8 cellular contexts compared by ENCODE assay signal in genomic region chr2:101696272-101697123, GRCh38. TPM values are rescaled to one million over a fixed set of nuclear protein-coding genes. Genes with fewer than 3 reads are reported as not detected.
A peak's percentile ranks its signal among the peaks of the same experiment; 100 is the strongest.
DNase-seq lines count a peak whose midpoint lies in the region; ATAC-seq and TF ChIP-seq lines count a peak whose summit lies in the region.

No MANE protein-coding gene starts in this region.

- H3K9me2 ChIP-seq in Loucy (replicated peaks; ENCODE audit: low read depth, low read length), result no peaks in the 10 kb centered on the region

- H4K20me1 ChIP-seq in Loucy (ENCODE audit: insufficient read depth, low read length, poor library complexity, severe bottlenecking), result peaks cover 33% of the 10 kb centered on the region

- H3K4me3 ChIP-seq in CD8-positive, alpha-beta memory T cell (ENCODE audit: low read length), result peak overlapping the region; percentile 58
- H3K4me3 ChIP-seq in Loucy (ENCODE audit: low read length, poor library complexity, severe bottlenecking) (peak overlapping the region; percentile 84), ascending aorta (peak overlapping the region; percentile 79 to 90), iPS-15b (ENCODE audit: low read depth, low read length) (peak overlapping the region; percentile 72), skin epidermis (peak overlapping the region; percentile 54 to 68 (median 64))

- peak overlapping the region; percentile 78 to 94 (median 88) for H3K27ac Mint-ChIP-seq in CD8-positive, alpha-beta memory T cell

- peaks cover 15% of the 10 kb centered on the region for H3K4me1 ChIP-seq in CD8-positive, alpha-beta memory T cell (ENCODE audit: insufficient read depth, low read length)
- H3K4me1 ChIP-seq in Loucy (ENCODE audit: insufficient read depth, low read length, poor library complexity, severe bottlenecking), result peaks cover 30% of the 10 kb centered on the region
- peaks cover 0 to 13% of the 10 kb centered on the region in 2 donors for H3K4me1 ChIP-seq in ascending aorta
- H3K4me1 ChIP-seq in iPS-15b (ENCODE audit: control insufficient read depth, insufficient read depth, low read length), result peaks cover 6% of the 10 kb centered on the region

- ATAC-seq in GM21576 (IDR thresholded peaks at IDR 0.05; ENCODE audit: unreplicated experiment), result no peak

- H3F3A ChIP-seq in Loucy (ENCODE audit: low read depth), result no peaks in the 10 kb centered on the region

- peaks cover 0 to 5% (median 0%) of the 10 kb centered on the region in 3 donors for H3K36me3 Mint-ChIP-seq in CD8-positive, alpha-beta memory T cell

- intact Hi-C loops in ascending aorta (cut with DNase I), result loop anchor here (2.0 to 5.0 kb wide), 4 partner anchors 39 to 179 kb away; no protein-coding TSS in a partner anchor

- TF ChIP-seq CTCF in Loucy (conservative IDR thresholded peaks at IDR 0.05; ENCODE audit: low read length) (no peak), ascending aorta (IDR thresholded peaks at IDR 0.05) (no peak)

- H3K27me3 Mint-ChIP-seq in CD8-positive, alpha-beta memory T cell, result no peaks in the 10 kb centered on the region

- peaks cover 20 to 21% (median 20%) of the 10 kb centered on the region in 3 donors for H3K4me1 Mint-ChIP-seq in CD8-positive, alpha-beta memory T cell

- H3K9me3 ChIP-seq in CD8-positive, alpha-beta memory T cell (ENCODE audit: low read length), result no peaks in the 10 kb centered on the region
- H3K9me3 ChIP-seq in Loucy (ENCODE audit: insufficient read depth, low read depth, low read length), result no peaks in the 10 kb centered on the region
- no peaks in the 10 kb centered on the region for H3K9me3 ChIP-seq in ascending aorta
- H3K9me3 ChIP-seq in iPS-15b (ENCODE audit: control insufficient read depth, insufficient read depth, low read length), result no peaks in the 10 kb centered on the region

- no peaks in the 10 kb centered on the region for H3K27me3 ChIP-seq in CD8-positive, alpha-beta memory T cell (ENCODE audit: insufficient read depth, low read length, poor library complexity, severe bottlenecking)
- H3K27me3 ChIP-seq in Loucy (ENCODE audit: insufficient read depth, low read length, poor library complexity, severe bottlenecking) (no peaks in the 10 kb centered on the region), ascending aorta (no peaks in the 10 kb centered on the region), iPS-15b (ENCODE audit: control insufficient read depth, insufficient read depth, low read length) (no peaks in the 10 kb centered on the region)

- peak in 1 of 5 donors; percentile 35 for DNase-seq in CD8-positive, alpha-beta memory T cell
- DNase-seq in ascending aorta (ENCODE audit: low spot score in 2 of 2), result peak in 1 of 2 donors; percentile 70
- DNase-seq in HCEC 1CT, result no peak
- DNase-seq in SKM-1 (lab: John Stamatoyannopoulos, UW; ENCODE audit: unreplicated experiment), result no peak

- CTCF ChIA-PET in CD8-positive, alpha-beta memory T cell (lab: Charles Lee), result interaction anchor here (0.7 to 1.3 kb wide), 4 partner anchors 14 to 135 kb away, joined by 3 to 6 read pairs (median 4); no protein-coding TSS in a partner anchor

- H3K36me3 ChIP-seq in CD8-positive, alpha-beta memory T cell (ENCODE audit: insufficient read depth, low read length), result no peaks in the 10 kb centered on the region
- H3K36me3 ChIP-seq in Loucy (ENCODE audit: insufficient read depth, low read length) (no peaks in the 10 kb centered on the region), ascending aorta (no peaks in the 10 kb centered on the region), iPS-15b (ENCODE audit: control insufficient read depth, insufficient read depth, low read length) (no peaks in the 10 kb centered on the region)

- peak overlapping the region; percentile 27 for H3K27ac ChIP-seq in CD8-positive, alpha-beta memory T cell (ENCODE audit: low read depth, low read length)
- H3K27ac ChIP-seq in ascending aorta (peak overlapping the region; percentile 88 to 90), skin epidermis (peak overlapping the region; percentile 38 to 94 (median 85))

- H3K4me2 ChIP-seq in Loucy (ENCODE audit: low read depth, low read length, poor library complexity, severe bottlenecking), result peak overlapping the region; percentile 88

- H3K9ac ChIP-seq in Loucy (ENCODE audit: low read depth, low read length, poor library complexity, severe bottlenecking), result peak overlapping the region; percentile 82
- H3K9ac ChIP-seq in iPS-15b (ENCODE audit: low read depth, low read length), result peak overlapping the region; percentile 65

- POLR2A ChIA-PET in CD8-positive, alpha-beta memory T cell (lab: Charles Lee), result interaction anchor here (0.6 to 2.5 kb wide), 8 partner anchors 14 to 183 kb away, joined by 3 to 10 read pairs (median 4); no protein-coding TSS in a partner anchor

- peak overlapping the region; percentile 86 to 94 (median 92) for H3K4me3 Mint-ChIP-seq in CD8-positive, alpha-beta memory T cell

- peaks cover 37% of the 10 kb centered on the region for H3K79me2 ChIP-seq in Loucy (ENCODE audit: insufficient read depth, low read length)

- peak overlapping the region; percentile 91 for H2AFZ ChIP-seq in Loucy (ENCODE audit: low read length)

- H3K9me3 Mint-ChIP-seq in CD8-positive, alpha-beta memory T cell, result peaks cover 0 to 1% (median 0%) of the 10 kb centered on the region in 5 donors

RNA-seq across cellular contexts. Expression of gene MAP4K4, which starts 1.0 kb away (rescaled TPM):
- 10 to 100 TPM; 30.8 to 36.0 TPM for total RNA-seq in CD8-positive, alpha-beta memory T cell
- polyA plus RNA-seq in CD8-positive, alpha-beta memory T cell, result 13.5 TPM
- 48.0 TPM for total RNA-seq in ascending aorta

Comparison
In these comparisons a context has a peak if more than half of its experiments do, and no peak if none do; other contexts are left out.
1. H3K27ac ChIP-seq: peak in every context shown above with its lines; median percentile 89 in ascending aorta; 85 in skin epidermis; 27 in CD8-positive, alpha-beta memory T cell.